In the genomic region with DNA sequence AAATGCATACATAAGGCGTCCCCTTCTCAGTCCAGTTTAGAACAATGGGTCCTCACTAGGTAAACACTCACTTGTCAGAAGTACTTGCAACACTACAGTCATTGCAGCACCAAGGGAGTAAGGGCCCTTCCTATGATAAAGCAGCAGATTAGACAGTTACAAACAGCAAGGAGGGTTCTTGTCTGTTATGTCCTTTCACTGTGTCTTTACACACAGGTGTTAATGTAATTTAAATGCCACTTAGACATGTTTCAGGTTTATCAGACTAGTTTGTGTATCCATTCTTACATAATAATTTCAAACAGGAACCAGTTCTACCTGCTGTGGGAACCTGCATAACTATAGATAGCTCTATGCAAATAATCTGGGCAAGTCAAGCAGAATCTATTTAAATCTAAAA, we compare ENCODE assay signal across 11 cellular contexts.
DNase-seq lines count a peak whose midpoint lies in the region; ATAC-seq and TF ChIP-seq lines count a peak whose summit lies in the region.
"Had no signal": no experiment of that assay in that cellular context is flagged by ENCODE, and none has a peak within 500 bp of the region (broad histone marks: within the 10 kb centered on the region; RNA-seq: fewer than 3 reads in every experiment).

No MANE protein-coding gene starts in this region.

- WGBS in spleen, 5 donors: 44 to 70% (median 54%) methylated on average over 1 of the region's 1 CpG

- TF ChIP-seq CTCF in Caco-2 (IDR thresholded peaks at IDR 0.05; ENCODE audit: insufficient read depth in 1 of 2, low read depth in 1 of 2, low read length in 1 of 2, severe bottlenecking in 1 of 2, unreplicated experiment in 1 of 2) (no peak), spleen (IDR thresholded peaks at IDR 0.05 in 8 of 11, conservative IDR thresholded peaks at IDR 0.05 in 3 of 11) (no peak)

- no peak for TF ChIP-seq POLR2A in spleen (IDR thresholded peaks at IDR 0.05)

- peak; percentile 66 to 68 for DNase-seq in Caco-2
- DNase-seq in NCI-H69 (lab: John Stamatoyannopoulos, UW): peak; percentile 81
- DNase-seq in DMS 273 (lab: John Stamatoyannopoulos, UW; ENCODE audit: unreplicated experiment): no peak
- no peak for DNase-seq in retina
- DNase-seq in iPS-NIHi11 (ENCODE audit: low spot score): no peak
- DNase-seq in spleen: no peak
- DNase-seq: activated naive CD8-positive, alpha-beta T cell treated with anti-CD3 and anti-CD28 coated beads, Interleukin-2, amount 10 ng/mL, durations not matched to agents 7 days and 5 days; foreskin keratinocyte had no signal

- H3K4me3 Mint-ChIP-seq in Caco-2 (ENCODE audit: unreplicated experiment): peak overlapping the region; percentile 44
- H3K4me3 Mint-ChIP-seq: activated naive CD8-positive, alpha-beta T cell treated with anti-CD3 and anti-CD28 coated beads, Interleukin-2, amount 10 ng/mL, durations not matched to agents 7 days and 5 days had no signal

- BruUV-seq in Caco-2 (replicated peaks; lab: Mats Ljungman, UMichigan): no TSS peak

- H3K4me3 ChIP-seq in Caco-2 (ENCODE audit: low read depth, low read length): no peak overlapping the region
- no peak overlapping the region for H3K4me3 ChIP-seq in spleen
- H3K4me3 ChIP-seq: SK-N-MC had no signal

- POLR2A ChIA-PET in Caco-2 (lab: Charles Lee): interaction anchor here (0.6 kb wide), 1 partner anchor 76 kb away, joined by 4 read pairs; no protein-coding TSS in a partner anchor

- no peaks in the 10 kb centered on the region for H3K27me3 Mint-ChIP-seq in Caco-2 (ENCODE audit: insufficient read depth, unreplicated experiment)
- H3K27me3 Mint-ChIP-seq: activated naive CD8-positive, alpha-beta T cell treated with anti-CD3 and anti-CD28 coated beads, Interleukin-2, amount 10 ng/mL, durations not matched to agents 7 days and 5 days had no signal

- peaks cover 24% of the 10 kb centered on the region for H3K4me1 ChIP-seq in Caco-2
- peaks cover 0 to 19% (median 4%) of the 10 kb centered on the region in 6 donors for H3K4me1 ChIP-seq in spleen

- H3K36me3 ChIP-seq in Caco-2 (ENCODE audit: control insufficient read depth, insufficient read depth, low read length) (no peaks in the 10 kb centered on the region), spleen (no peaks in the 10 kb centered on the region)

- intact Hi-C loops in Caco-2 (cut with micrococcal nuclease; ENCODE audit: unreplicated experiment) (loop anchor here (1.0 to 2.0 kb wide), 2 partner anchors 30 to 62 kb away; no protein-coding TSS in a partner anchor), spleen (cut with DNase I; ENCODE audit: low total_unique reads) (no loop called here)

- H3K4me1 Mint-ChIP-seq in Caco-2 (ENCODE audit: low read depth, unreplicated experiment): peaks cover 18% of the 10 kb centered on the region
- H3K4me1 Mint-ChIP-seq: activated naive CD8-positive, alpha-beta T cell treated with anti-CD3 and anti-CD28 coated beads, Interleukin-2, amount 10 ng/mL, durations not matched to agents 7 days and 5 days had no signal

- no peaks in the 10 kb centered on the region for H3K9me3 Mint-ChIP-seq in Caco-2 (ENCODE audit: unreplicated experiment)

- peak overlapping the region in 3 of 8 donors; percentile 13 to 47 (median 37) for H3K27ac ChIP-seq in spleen
- H3K27ac ChIP-seq: foreskin keratinocyte, SK-N-MC had no signal

- peaks cover 6% of the 10 kb centered on the region for H3K36me3 Mint-ChIP-seq in Caco-2 (ENCODE audit: insufficient read depth, unreplicated experiment)
- H3K36me3 Mint-ChIP-seq: activated naive CD8-positive, alpha-beta T cell treated with anti-CD3 and anti-CD28 coated beads, Interleukin-2, amount 10 ng/mL, durations not matched to agents 7 days and 5 days had no signal

- H3K9me3 ChIP-seq in Caco-2 (no peaks in the 10 kb centered on the region), spleen (peaks cover 0 to 6% (median 0%) of the 10 kb centered on the region in 8 donors)

- H3K27me3 ChIP-seq in Caco-2 (replicated peaks; ENCODE audit: control insufficient read depth, insufficient read depth, low read length) (no peaks in the 10 kb centered on the region), spleen (replicated peaks in 1 of 7) (no peaks in the 10 kb centered on the region)
- H3K27me3 ChIP-seq: foreskin keratinocyte had no signal

- H3K27ac Mint-ChIP-seq in Caco-2 (ENCODE audit: unreplicated experiment): no peak overlapping the region
- H3K27ac Mint-ChIP-seq: activated naive CD8-positive, alpha-beta T cell treated with anti-CD3 and anti-CD28 coated beads, Interleukin-2, amount 10 ng/mL, durations not matched to agents 7 days and 5 days had no signal

- ATAC-seq in GM19351 (IDR thresholded peaks at IDR 0.05; ENCODE audit: unreplicated experiment) (peak; percentile 89), HG03045 (IDR thresholded peaks at IDR 0.05; ENCODE audit: unreplicated experiment) (peak; percentile 90)
- ATAC-seq: foreskin keratinocyte had no signal

- CTCF ChIA-PET in Caco-2 (lab: Charles Lee): no interaction called here

Comparison
In these comparisons a context has a peak if more than half of its experiments do, and no peak if none do; other contexts are left out.
1. DNase-seq: peak in Caco-2 (2 of 2) and NCI-H69 (single experiment); none in DMS 273 (single experiment), retina (single experiment), iPS-NIHi11 (single experiment) and spleen (single experiment).